In genomic region chr17:81396278-81396721, GRCh38 we compare ENCODE assay signal across 8 cellular contexts. TPM values are rescaled to one million over a fixed set of nuclear protein-coding genes. Genes with fewer than 3 reads are reported as not detected.
A peak's percentile ranks its signal among the peaks of the same experiment; 100 is the strongest.
DNase-seq lines count a peak whose midpoint lies in the region; ATAC-seq, FAIRE-seq and TF ChIP-seq lines count a peak whose summit lies in the region.

No MANE protein-coding gene starts in this region.

- ATAC-seq in GM19023 (IDR thresholded peaks at IDR 0.05; ENCODE audit: unreplicated experiment) = no peak

- peak overlapping the region; percentile 92 to 93 for H3K4me3 Mint-ChIP-seq in CD14-positive monocyte

- peaks cover 19% of the 10 kb centered on the region for H3K4me1 ChIP-seq in ovary (ENCODE audit: insufficient read depth)
- H3K4me1 ChIP-seq in Karpas-422 (ENCODE audit: low read length) = no peaks in the 10 kb centered on the region

- H3K27me3 Mint-ChIP-seq in CD14-positive monocyte (ENCODE audit: low read depth in 3 of 3) = peaks cover 0 to 2% (median 2%) of the 10 kb centered on the region in 3 donors

- no peak for TF ChIP-seq POLR2A in ovary (IDR thresholded peaks at IDR 0.05)

- 0 to 3% (median 1%) methylated on average over 30 to 54 of the region's 54 CpGs for WGBS in ovary, 3 donors

- H3K4me1 Mint-ChIP-seq in CD14-positive monocyte = peaks cover 57% of the 10 kb centered on the region

- TF ChIP-seq EP300 in ovary (IDR thresholded peaks at IDR 0.05) = no peak

- intact Hi-C loops in CD14-positive monocyte (cut with micrococcal nuclease) = loop anchor here (5.0 to 10.0 kb wide), 3 partner anchors 69 to 116 kb away; partner anchors contain the start of gene ACTG1 (in 1 of the 2)
- intact Hi-C loops in ovary (cut with DNase I) = loop anchor here in 3 of 4 donors (2.0 to 10.0 kb wide), 4 partner anchors 101 to 139 kb away; partner anchors contain the start of genes ACTG1 (in 1 of the 3) and SLC38A10 (in 1 of the 3)

- CTCF ChIA-PET in RWPE1 (lab: Yijun Ruan, JAX) = interaction anchor here (0.6 to 2.8 kb wide), 4 partner anchors 18 to 98 kb away, joined by 3 to 12 read pairs (median 5); no protein-coding TSS in a partner anchor

- H3K36me3 Mint-ChIP-seq in CD14-positive monocyte = peaks cover 4 to 7% of the 10 kb centered on the region in 2 donors

- no peaks in the 10 kb centered on the region for H3K79me2 ChIP-seq in Karpas-422 (ENCODE audit: low read length)

- peak overlapping the region; percentile 77 to 93 (median 86) for H3K27ac Mint-ChIP-seq in CD14-positive monocyte

- H4K20me1 ChIP-seq in Karpas-422 (ENCODE audit: insufficient read depth, low read depth, low read length) = no peaks in the 10 kb centered on the region

- H3K9me3 ChIP-seq in ovary = no peaks in the 10 kb centered on the region
- H3K9me3 ChIP-seq in Karpas-422 (ENCODE audit: low read length) = no peaks in the 10 kb centered on the region

- no peaks in the 10 kb centered on the region for H3K9me3 Mint-ChIP-seq in CD14-positive monocyte

- no peaks in the 10 kb centered on the region for H3K27me3 ChIP-seq in ovary
- H3K27me3 ChIP-seq in Karpas-422 (ENCODE audit: low read length) = no peaks in the 10 kb centered on the region

- H3K9me2 ChIP-seq in Karpas-422 (replicated peaks; ENCODE audit: insufficient read depth, low read length) = no peaks in the 10 kb centered on the region

- no peaks in the 10 kb centered on the region for H3K36me3 ChIP-seq in ovary
- H3K36me3 ChIP-seq in Karpas-422 (ENCODE audit: insufficient read depth, low read length) = no peaks in the 10 kb centered on the region

- POLR2A ChIA-PET in RWPE1 (lab: Yijun Ruan, JAX; ENCODE audit: low non-redundant PET) = interaction anchor here (2.1 kb wide), 1 partner anchor 51 kb away, joined by 7 read pairs; no protein-coding TSS in a partner anchor

- H2AFZ ChIP-seq in Karpas-422 (ENCODE audit: low read length) = no peak overlapping the region

- H3K4me3 ChIP-seq in fibroblast of pulmonary artery (replicated peaks; ENCODE audit: low read depth, low read length) (peak overlapping the region; percentile 71), ovary (peak overlapping the region; percentile 75), Karpas-422 (ENCODE audit: low read length) (no peak overlapping the region)

- no peak for TF ChIP-seq CTCF in CD14-positive monocyte (IDR thresholded peaks at IDR 0.05)
- no peak for TF ChIP-seq CTCF in RWPE1 (conservative IDR thresholded peaks at IDR 0.05; ENCODE audit: low read depth)
- TF ChIP-seq CTCF in fibroblast of pulmonary artery (IDR thresholded peaks at IDR 0.05; ENCODE audit: low read length, missing control alignments) = no peak
- no peak for TF ChIP-seq CTCF in ovary (IDR thresholded peaks at IDR 0.05)

- DNase-seq in CD14-positive monocyte (ENCODE audit: low spot score) (no peak), RWPE1 (ENCODE audit: low spot score) (no peak), fibroblast of pulmonary artery (ENCODE audit: low read depth) (no peak), ovary (peak in 1 of 5 donors; percentile 73), frontal cortex (ENCODE audit: low spot score in 2 of 2) (no peak), Karpas-422 (no peak)
- no peak for DNase-seq in effector CD4-positive, alpha-beta T cell

- H3K4me2 ChIP-seq in Karpas-422 (ENCODE audit: low read depth, low read length, poor library complexity, severe bottlenecking) = no peak overlapping the region

- FAIRE-seq in frontal cortex (lab: Jason Lieb, UNC) = no peak

- H3K9ac ChIP-seq in Karpas-422 (ENCODE audit: low read length) = no peak overlapping the region

- H3K27ac ChIP-seq in RWPE1 = peak overlapping the region; percentile 94
- H3K27ac ChIP-seq in ovary = peak overlapping the region; percentile 87 to 94
- H3K27ac ChIP-seq in Karpas-422 (ENCODE audit: low read length) = no peak overlapping the region

RNA-seq across cellular contexts. Expression of gene BAHCC1, which starts 1.0 kb away (rescaled TPM):
- polyA plus RNA-seq in CD14-positive monocyte = under 1 TPM; 0.11 to 0.27 TPM
- total RNA-seq in ovary = 10 to 100 TPM in 6 of 7 donors, 1 to 10 TPM in 1; 7.6 to 31.9 (median 24.2) TPM
- polyA plus RNA-seq in ovary = 10 to 100 TPM in 1 of 2 donors, 1 to 10 TPM in 1; 1.9 to 16.0 TPM
- 5.7 TPM for total RNA-seq in frontal cortex
- total RNA-seq in Karpas-422 (2014; rRNA removed; shearing (Covaris generic); ENCODE audit: low replicate concordance) = not detected in 2 replicates
